ENCODE assay signal across 14 cellular contexts in the genomic region with DNA sequence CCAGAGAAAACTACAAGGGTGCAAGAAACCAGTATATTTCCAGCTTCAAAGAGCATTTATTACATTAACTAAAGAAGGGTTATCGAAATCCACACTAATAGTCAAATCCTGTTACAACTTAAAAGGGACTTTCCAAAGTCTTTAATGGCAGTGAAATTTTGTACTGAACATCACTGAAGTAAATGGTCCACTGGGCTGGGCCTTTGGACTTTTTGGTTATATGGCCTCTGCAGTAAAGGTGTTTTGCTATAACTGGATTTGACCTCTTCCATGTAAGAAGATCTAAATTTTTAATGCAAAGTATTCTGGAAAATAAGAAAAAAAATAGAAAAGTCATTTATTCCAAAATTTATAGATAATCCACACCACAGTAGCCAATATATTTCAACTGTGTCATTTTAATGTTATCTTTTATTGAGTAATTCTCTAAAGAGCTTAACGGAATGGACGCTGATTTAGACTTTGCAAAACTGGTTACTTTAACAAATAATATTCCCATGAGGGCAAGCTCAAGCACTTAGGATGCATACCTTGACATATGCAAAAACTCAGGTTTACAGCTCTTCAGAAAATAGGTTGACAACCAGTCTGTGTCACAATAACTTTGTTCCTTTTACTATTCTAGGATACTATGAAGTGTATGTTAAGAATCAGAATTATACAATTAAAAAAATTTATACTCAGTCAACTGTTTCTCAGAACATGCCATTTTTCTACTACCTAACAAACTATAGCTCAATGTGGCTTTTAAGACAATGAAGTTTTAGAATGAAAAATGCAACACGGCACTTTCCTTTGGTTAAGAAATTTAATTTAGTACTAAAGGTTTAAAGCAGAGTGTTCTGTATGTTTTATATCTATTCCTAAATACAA. TPM values are rescaled to one million over a fixed set of nuclear protein-coding genes. Genes with fewer than 3 reads are reported as not detected.
DNase-seq lines count a peak whose midpoint lies in the region; ATAC-seq lines count a peak whose summit lies in the region.
"Had no signal": no experiment of that assay in that cellular context is flagged by ENCODE, and none has a peak within 500 bp of the region (broad histone marks: within the 10 kb centered on the region; RNA-seq: fewer than 3 reads in every experiment).

No MANE protein-coding gene starts in this region.

- peak overlapping the region; percentile 18 for H3K27ac ChIP-seq in subcutaneous abdominal adipose tissue (ENCODE audit: low read depth, low read length)

- H3K36me3 ChIP-seq in subcutaneous abdominal adipose tissue (ENCODE audit: control insufficient read depth in 5 of 5, insufficient read depth in 5 of 5, low read length in 5 of 5) = peaks cover 60 to 95% (median 70%) of the 10 kb centered on the region in 5 donors

- no peak overlapping the region for H3K4me3 ChIP-seq in subcutaneous abdominal adipose tissue (ENCODE audit: low read depth in 1 of 5, low read length in 5 of 5)
- H3K4me3 ChIP-seq: transverse colon had no signal

- H3K4me1 Mint-ChIP-seq in activated naive CD4-positive, alpha-beta T cell treated with anti-CD3 and anti-CD28 coated beads, Interleukin-2, amount 50 U/mL, for 24 hours = peaks cover 73% of the 10 kb centered on the region
- H3K4me1 Mint-ChIP-seq in T-helper 17 cell (peaks cover 45% of the 10 kb centered on the region), immature natural killer cell (peaks cover 79 to 88% of the 10 kb centered on the region in 2 donors)

- H3K36me3 Mint-ChIP-seq in activated naive CD4-positive, alpha-beta T cell treated with anti-CD3 and anti-CD28 coated beads, Interleukin-2, amount 50 U/mL, for 24 hours = peaks cover 33% of the 10 kb centered on the region
- peaks cover 22 to 66% of the 10 kb centered on the region in 2 donors for H3K36me3 Mint-ChIP-seq in activated naive CD4-positive, alpha-beta T cell treated with anti-CD3 and anti-CD28 coated beads, Interleukin-2, amount 50 U/mL, for 72 hours
- H3K36me3 Mint-ChIP-seq in T-helper 17 cell (ENCODE audit: low read depth) (peaks cover 16% of the 10 kb centered on the region), immature natural killer cell (peaks cover 41 to 63% (median 44%) of the 10 kb centered on the region in 3 donors)

- no peak for ATAC-seq in activated naive CD4-positive, alpha-beta T cell treated with anti-CD3 and anti-CD28 coated beads, Interleukin-2, amount 50 U/mL, for 72 hours
- ATAC-seq in T-helper 17 cell = no peak
- no peak for ATAC-seq in GM18858 (IDR thresholded peaks at IDR 0.05; ENCODE audit: unreplicated experiment)
- ATAC-seq in GM21717 (IDR thresholded peaks at IDR 0.05; ENCODE audit: unreplicated experiment) = no peak

- DNase-seq in activated naive CD4-positive, alpha-beta T cell treated with anti-CD3 and anti-CD28 coated beads, Interleukin-2, amount 50 U/mL, for 72 hours (ENCODE audit: low spot score in 2 of 2) = no peak
- DNase-seq in T-helper 17 cell (no peak), immature natural killer cell (no peak), NCI-H1694 treated with DMSO at 0.1 percent for 48 hours (lab: John Stamatoyannopoulos, UW) (no peak)
- DNase-seq: anterior cingulate cortex, NCI-H1694, NCI-H69, transverse colon had no signal

- peak overlapping the region; percentile 79 for H3K4me3 Mint-ChIP-seq in activated naive CD4-positive, alpha-beta T cell treated with anti-CD3 and anti-CD28 coated beads, Interleukin-2, amount 50 U/mL, for 24 hours
- H3K4me3 Mint-ChIP-seq in T-helper 17 cell (peak overlapping the region; percentile 7), immature natural killer cell (peak overlapping the region; percentile 34 to 75 (median 55))
- H3K4me3 Mint-ChIP-seq: mesothelial cell of epicardium had no signal

- no peaks in the 10 kb centered on the region for H3K27me3 Mint-ChIP-seq in activated naive CD4-positive, alpha-beta T cell treated with anti-CD3 and anti-CD28 coated beads, Interleukin-2, amount 50 U/mL, for 24 hours
- H3K27me3 Mint-ChIP-seq in T-helper 17 cell (no peaks in the 10 kb centered on the region), immature natural killer cell (ENCODE audit: low read depth in 3 of 3) (peaks cover 8 to 38% (median 24%) of the 10 kb centered on the region in 3 donors)
- H3K27me3 Mint-ChIP-seq: progenitor cell of endocrine pancreas had no signal

- H3K9ac ChIP-seq in subcutaneous abdominal adipose tissue (ENCODE audit: low read length in 5 of 5) = peak overlapping the region in 1 of 5 donors; percentile 24

- peaks cover 0 to 70% (median 66%) of the 10 kb centered on the region in 5 donors for H3K4me1 ChIP-seq in subcutaneous abdominal adipose tissue (ENCODE audit: control insufficient read depth in 5 of 5, insufficient read depth in 5 of 5, low read length in 5 of 5)

- H3K9me3 ChIP-seq in T-helper 17 cell (ENCODE audit: control insufficient read depth, low read length, poor library complexity, severe bottlenecking) = no peaks in the 10 kb centered on the region
- no peaks in the 10 kb centered on the region for H3K9me3 ChIP-seq in subcutaneous abdominal adipose tissue (ENCODE audit: control insufficient read depth in 5 of 5, low read length in 5 of 5)
- H3K9me3 ChIP-seq: transverse colon had no signal

- H3K27ac Mint-ChIP-seq in activated naive CD4-positive, alpha-beta T cell treated with anti-CD3 and anti-CD28 coated beads, Interleukin-2, amount 50 U/mL, for 24 hours = peak overlapping the region; percentile 74
- H3K27ac Mint-ChIP-seq in activated naive CD4-positive, alpha-beta T cell treated with anti-CD3 and anti-CD28 coated beads, Interleukin-2, amount 50 U/mL, for 72 hours = peak overlapping the region in 1 of 2 donors; percentile 87
- H3K27ac Mint-ChIP-seq in T-helper 17 cell (peak overlapping the region; percentile 82), immature natural killer cell (peak overlapping the region in 4 of 6 donors; percentile 3 to 71 (median 59))
- H3K27ac Mint-ChIP-seq: mesothelial cell of epicardium had no signal

- no peaks in the 10 kb centered on the region for H3K9me3 Mint-ChIP-seq in activated naive CD4-positive, alpha-beta T cell treated with anti-CD3 and anti-CD28 coated beads, Interleukin-2, amount 50 U/mL, for 24 hours
- H3K9me3 Mint-ChIP-seq in activated naive CD4-positive, alpha-beta T cell treated with anti-CD3 and anti-CD28 coated beads, Interleukin-2, amount 50 U/mL, for 72 hours = no peaks in the 10 kb centered on the region
- H3K9me3 Mint-ChIP-seq in immature natural killer cell = no peaks in the 10 kb centered on the region
- H3K9me3 Mint-ChIP-seq: mesothelial cell of epicardium had no signal

- no peaks in the 10 kb centered on the region for H3K27me3 ChIP-seq in subcutaneous abdominal adipose tissue (ENCODE audit: control insufficient read depth in 5 of 5, insufficient read depth in 4 of 5, low read length in 5 of 5)
- H3K27me3 ChIP-seq: transverse colon had no signal

RNA-seq across cellular contexts. Expression of gene RBM39, which starts 7.0 kb away (rescaled TPM):
- total RNA-seq in activated naive CD4-positive, alpha-beta T cell treated with anti-CD3 and anti-CD28 coated beads, Interleukin-2, amount 50 U/mL, for 72 hours = 100 to 1,000 TPM; 343 to 380 TPM
- 1,000 to 10,000 TPM; 1,047 to 1,109 TPM for total RNA-seq in T-helper 17 cell
- 100 to 1,000 TPM; 120 to 203 (median 142) TPM for polyA plus RNA-seq in immature natural killer cell

RNA-seq across cellular contexts. Expression of gene ROMO1, which starts 35.8 kb away (rescaled TPM):
- total RNA-seq in activated naive CD4-positive, alpha-beta T cell treated with anti-CD3 and anti-CD28 coated beads, Interleukin-2, amount 50 U/mL, for 72 hours = 100 to 1,000 TPM; 111 to 120 TPM
- total RNA-seq in T-helper 17 cell = 10 to 100 TPM; 35.1 to 37.6 TPM
- 100 to 1,000 TPM; 298 to 612 (median 340) TPM for polyA plus RNA-seq in immature natural killer cell

RNA-seq across cellular contexts. Expression of gene NFS1, which starts 35.9 kb away (rescaled TPM):
- total RNA-seq in activated naive CD4-positive, alpha-beta T cell treated with anti-CD3 and anti-CD28 coated beads, Interleukin-2, amount 50 U/mL, for 72 hours = 10 to 100 TPM; 48.5 to 50.1 TPM
- total RNA-seq in T-helper 17 cell = 10 to 100 TPM; 16.8 to 19.4 TPM
- 10 to 100 TPM in 2 of 3 donors, 1 to 10 TPM in 1; 8.1 to 21.3 (median 20.0) TPM for polyA plus RNA-seq in immature natural killer cell

RNA-seq across cellular contexts. Expression of gene PHF20, which starts 36.8 kb away (rescaled TPM):
- 10 to 100 TPM; 58.5 to 71.4 TPM for total RNA-seq in activated naive CD4-positive, alpha-beta T cell treated with anti-CD3 and anti-CD28 coated beads, Interleukin-2, amount 50 U/mL, for 72 hours
- 100 to 1,000 TPM; 121 to 129 TPM for total RNA-seq in T-helper 17 cell
- polyA plus RNA-seq in immature natural killer cell = 100 to 1,000 TPM in 2 of 3 donors, 10 to 100 TPM in 1; 92.6 to 140 (median 112) TPM

Comparison
In these comparisons a context has a peak if more than half of its experiments do, and no peak if none do; other contexts are left out.
1. H3K4me3 Mint-ChIP-seq: peak in every context shown above with its lines; median percentile 79 in activated naive CD4-positive, alpha-beta T cell treated with anti-CD3 and anti-CD28 coated beads, Interleukin-2, amount 50 U/mL, for 24 hours; 55 in immature natural killer cell; 7 in T-helper 17 cell.